8 cellular contexts compared by ENCODE assay signal in the genomic region with DNA sequence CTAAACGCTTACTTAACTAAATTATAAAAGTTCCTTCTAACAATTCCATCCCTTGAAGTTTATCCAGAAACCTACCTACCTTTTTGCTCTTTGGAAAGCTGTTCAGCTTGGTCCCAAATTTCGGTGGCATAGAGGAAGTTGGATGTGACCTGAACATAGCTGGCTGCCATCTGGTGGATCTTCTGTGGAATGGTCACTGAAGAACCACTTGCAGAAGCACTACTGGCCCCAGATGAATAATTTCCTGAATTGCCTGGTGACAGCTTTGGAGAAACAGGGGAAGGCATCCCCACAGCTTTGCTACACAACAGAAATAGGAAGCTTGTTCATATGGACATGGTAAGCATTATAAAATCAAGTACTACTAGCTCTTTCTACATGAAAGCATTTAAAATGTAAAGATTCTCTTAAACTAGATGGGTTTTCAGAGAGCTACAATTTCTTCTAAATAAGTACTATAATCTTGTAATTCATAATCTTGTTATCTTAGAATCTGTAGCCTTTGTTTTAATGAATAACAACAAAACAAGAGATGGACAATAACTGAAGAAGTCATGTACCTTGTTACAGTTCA. TPM values are rescaled to one million over a fixed set of nuclear protein-coding genes. Genes with fewer than 3 reads are reported as not detected.
DNase-seq lines count a peak whose midpoint lies in the region; ATAC-seq and TF ChIP-seq lines count a peak whose summit lies in the region.

No MANE protein-coding gene starts in this region.

- H3K27ac Mint-ChIP-seq in Caco-2 (ENCODE audit: unreplicated experiment) (no peak overlapping the region), activated B cell treated with CpG ODN at 0.5 μM for 24 hours (peak overlapping the region; percentile 53), neural progenitor cell (no peak overlapping the region)

- no peak overlapping the region for H3K4me3 Mint-ChIP-seq in Caco-2 (ENCODE audit: unreplicated experiment)
- no peak overlapping the region for H3K4me3 Mint-ChIP-seq in activated B cell treated with CpG ODN at 0.5 μM for 24 hours
- H3K4me3 Mint-ChIP-seq in neural progenitor cell = no peak overlapping the region

- H2AFZ ChIP-seq in neural progenitor cell (replicated peaks) = no peak overlapping the region

- H3K4me2 ChIP-seq in neural progenitor cell = no peak overlapping the region

- POLR2A ChIA-PET in Caco-2 (lab: Charles Lee) (interaction anchor here (0.8 to 1.1 kb wide), 3 partner anchors 17 to 53 kb away, joined by 6 to 7 read pairs (median 7); a partner anchor contains a TSS), activated B cell treated with CpG ODN at 0.5 μM for 24 hours (lab: Charles Lee) (interaction anchor here (0.9 to 1.2 kb wide), 2 partner anchors 17 to 53 kb away, joined by 5 to 6 read pairs; a partner anchor contains a TSS)

- H3K79me2 ChIP-seq in neural progenitor cell (ENCODE audit: low read depth) = no peaks in the 10 kb centered on the region

- H3K27me3 Mint-ChIP-seq in Caco-2 (ENCODE audit: insufficient read depth, unreplicated experiment) = no peaks in the 10 kb centered on the region
- no peaks in the 10 kb centered on the region for H3K27me3 Mint-ChIP-seq in activated B cell treated with CpG ODN at 0.5 μM for 24 hours
- peaks cover 3% of the 10 kb centered on the region for H3K27me3 Mint-ChIP-seq in neural progenitor cell (ENCODE audit: insufficient read depth, low read depth)

- peaks cover 2% of the 10 kb centered on the region for H4K20me1 ChIP-seq in neural progenitor cell (ENCODE audit: low read depth)

- H3K27me3 ChIP-seq in Caco-2 (replicated peaks; ENCODE audit: control insufficient read depth, insufficient read depth, low read length) (no peaks in the 10 kb centered on the region), neural progenitor cell (no peaks in the 10 kb centered on the region)

- DNase-seq in Caco-2 (peak; percentile 70 to 74), NCI-H2196 (lab: John Stamatoyannopoulos, UW; ENCODE audit: unreplicated experiment) (peak; percentile 64), activated B cell treated with CpG ODN at 0.5 μM for 24 hours (no peak), foreskin fibroblast (peak; percentile 70 to 85), neural progenitor cell (ENCODE audit: low spot score) (peak; percentile 70)

- H3K4me1 ChIP-seq in Caco-2 = no peaks in the 10 kb centered on the region
- no peaks in the 10 kb centered on the region for H3K4me1 ChIP-seq in neural progenitor cell

- H3K36me3 Mint-ChIP-seq in Caco-2 (ENCODE audit: insufficient read depth, unreplicated experiment) (peaks cover 95% of the 10 kb centered on the region), activated B cell treated with CpG ODN at 0.5 μM for 24 hours (ENCODE audit: low read depth) (peaks cover 82% of the 10 kb centered on the region), neural progenitor cell (peaks cover 36% of the 10 kb centered on the region)

- no TSS peak for BruUV-seq in Caco-2 (replicated peaks; lab: Mats Ljungman, UMichigan)

- no peak overlapping the region for H3K4me3 ChIP-seq in Caco-2 (ENCODE audit: low read depth, low read length)
- no peak overlapping the region for H3K4me3 ChIP-seq in foreskin fibroblast (ENCODE audit: low read depth in 1 of 2, low read length in 2 of 2)
- H3K4me3 ChIP-seq in neural progenitor cell = no peak overlapping the region

- intact Hi-C loops in Caco-2 (cut with micrococcal nuclease; ENCODE audit: unreplicated experiment) = loop anchor here (1.0 to 5.0 kb wide), 4 partner anchors 10 to 126 kb away; a partner anchor contains a TSS
- intact Hi-C loops in activated B cell treated with CpG ODN at 0.5 μM for 24 hours (cut with micrococcal nuclease) = loop anchor here (1.0 to 10.0 kb wide), 5 partner anchors 17 to 498 kb away; a partner anchor contains a TSS

- H3K27ac ChIP-seq in neural progenitor cell = no peak overlapping the region

- H3F3A ChIP-seq in neural progenitor cell (ENCODE audit: low read depth) = peaks cover 18% of the 10 kb centered on the region

- TF ChIP-seq CTCF in Caco-2 (IDR thresholded peaks at IDR 0.05; ENCODE audit: insufficient read depth in 1 of 2, low read depth in 1 of 2, low read length in 1 of 2, severe bottlenecking in 1 of 2, unreplicated experiment in 1 of 2) (peak; percentile 31 to 81), activated B cell treated with CpG ODN at 0.5 μM for 24 hours (IDR thresholded peaks at IDR 0.05) (no peak), foreskin fibroblast (IDR thresholded peaks at IDR 0.05; ENCODE audit: low read depth, low read length) (peak; percentile 76), neural progenitor cell (IDR thresholded peaks at IDR 0.05) (peak; percentile 64)

- H3K9me3 ChIP-seq in Caco-2 (no peaks in the 10 kb centered on the region), neural progenitor cell (ENCODE audit: low read depth) (no peaks in the 10 kb centered on the region)

- CTCF ChIA-PET in Caco-2 (lab: Charles Lee) (interaction anchor here (0.6 to 1.2 kb wide), 7 partner anchors 17 to 146 kb away, joined by 4 to 16 read pairs (median 9); a partner anchor contains a TSS), activated B cell treated with CpG ODN at 0.5 μM for 24 hours (lab: Charles Lee) (interaction anchor here (0.7 to 1.9 kb wide), 15 partner anchors 12 to 498 kb away, joined by 3 to 16 read pairs (median 4); a partner anchor contains a TSS)

- H3K36me3 ChIP-seq in Caco-2 (ENCODE audit: control insufficient read depth, insufficient read depth, low read length) = no peaks in the 10 kb centered on the region
- peaks cover 43% of the 10 kb centered on the region for H3K36me3 ChIP-seq in neural progenitor cell

- H3K4me1 Mint-ChIP-seq in Caco-2 (ENCODE audit: low read depth, unreplicated experiment) = peaks cover 14% of the 10 kb centered on the region
- peaks cover 12% of the 10 kb centered on the region for H3K4me1 Mint-ChIP-seq in activated B cell treated with CpG ODN at 0.5 μM for 24 hours
- H3K4me1 Mint-ChIP-seq in neural progenitor cell = peaks cover 19% of the 10 kb centered on the region

- H3K9me3 Mint-ChIP-seq in Caco-2 (ENCODE audit: unreplicated experiment) = no peaks in the 10 kb centered on the region
- H3K9me3 Mint-ChIP-seq in activated B cell treated with CpG ODN at 0.5 μM for 24 hours = no peaks in the 10 kb centered on the region
- no peaks in the 10 kb centered on the region for H3K9me3 Mint-ChIP-seq in neural progenitor cell

- H3K9ac ChIP-seq in neural progenitor cell = no peak overlapping the region

- ATAC-seq in GM21723 (IDR thresholded peaks at IDR 0.05; ENCODE audit: unreplicated experiment) = peak; percentile 54
- ATAC-seq in activated B cell treated with CpG ODN at 0.5 μM for 24 hours (ENCODE audit: low read depth) = peak; percentile 72
- no peak for ATAC-seq in HG02870 (IDR thresholded peaks at IDR 0.05; ENCODE audit: unreplicated experiment)
- no peak for ATAC-seq in GM21367 (IDR thresholded peaks at IDR 0.05; ENCODE audit: unreplicated experiment)

RNA-seq across cellular contexts. Expression of a gene that starts 9.9 kb away (rescaled TPM):
- total RNA-seq in Caco-2 (2022) (1.1 and 4.1 TPM in 2 replicates), activated B cell treated with CpG ODN at 0.5 μM for 24 hours (2.5 and 3.3 TPM in 2 replicates), neural progenitor cell (ENCODE audit: low replicate concordance) (3.5 and 3.6 TPM in 2 replicates)

RNA-seq across cellular contexts. Expression of a gene that starts 16.9 kb away (rescaled TPM):
- total RNA-seq in Caco-2 (2022) (356 and 449 TPM in 2 replicates), activated B cell treated with CpG ODN at 0.5 μM for 24 hours (197 and 218 TPM in 2 replicates), neural progenitor cell (ENCODE audit: low replicate concordance) (45.0 and 63.1 TPM in 2 replicates)

RNA-seq across cellular contexts. Expression of a gene that starts 17.1 kb away (rescaled TPM):
- total RNA-seq in Caco-2 (2022) = 0.59 and 0.81 TPM in 2 replicates
- total RNA-seq in activated B cell treated with CpG ODN at 0.5 μM for 24 hours = 0.29 and 0.39 TPM in 2 replicates
- 0.46 and 0.82 TPM in 2 replicates for total RNA-seq in neural progenitor cell (ENCODE audit: low replicate concordance)

RNA-seq across cellular contexts. Expression of a gene that starts 52.9 kb away (rescaled TPM):
- total RNA-seq in Caco-2 (2022) = 15.9 and 17.4 TPM in 2 replicates
- total RNA-seq in activated B cell treated with CpG ODN at 0.5 μM for 24 hours = 1.5 and 2.4 TPM in 2 replicates
- 0.36 and 2.0 TPM in 2 replicates for total RNA-seq in neural progenitor cell (ENCODE audit: low replicate concordance)

Comparison
In these comparisons a context has a peak if more than half of its experiments do, and no peak if none do; other contexts are left out.
1. ATAC-seq: peak in GM21723 (single experiment) and activated B cell treated with CpG ODN at 0.5 μM for 24 hours (single experiment); none in HG02870 (single experiment) and GM21367 (single experiment).